ENCODE assay signal across 8 cellular contexts in the genomic region with DNA sequence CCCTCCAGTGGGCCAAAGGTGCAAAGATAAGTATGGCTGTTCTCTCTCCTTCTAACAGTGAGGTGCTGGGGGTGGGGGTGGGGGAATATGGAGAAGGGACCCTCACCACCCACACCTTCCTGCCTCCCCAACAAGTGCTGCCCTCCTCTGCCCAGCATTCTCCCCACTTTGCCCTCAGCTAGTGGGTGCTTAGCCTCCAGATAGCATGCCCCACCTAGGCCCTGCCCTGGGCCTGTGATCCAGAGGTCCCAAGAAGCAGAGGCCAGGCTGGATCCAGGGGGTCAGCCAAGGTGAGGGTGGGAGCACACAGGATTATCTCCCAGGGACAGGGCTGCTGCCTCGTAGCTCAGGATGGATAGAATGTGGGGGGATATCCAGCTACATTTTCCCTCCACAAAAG. TPM values are rescaled to one million over a fixed set of nuclear protein-coding genes. Genes with fewer than 3 reads are reported as not detected.
DNase-seq lines count a peak whose midpoint lies in the region; ATAC-seq and TF ChIP-seq lines count a peak whose summit lies in the region.

No MANE protein-coding gene starts in this region.

- H3K9me3 Mint-ChIP-seq in nephron = no peaks in the 10 kb centered on the region

- peaks cover 36% of the 10 kb centered on the region for H3K4me1 Mint-ChIP-seq in nephron

- H3K4me1 ChIP-seq in BLaER1 (peaks cover 75% of the 10 kb centered on the region), duodenal mucosa (ENCODE audit: control insufficient read depth in 1 of 2, insufficient read depth in 2 of 2, low read length in 2 of 2) (peaks cover 36 to 42% of the 10 kb centered on the region in 2 donors)

- H3K27me3 ChIP-seq in BLaER1 (no peaks in the 10 kb centered on the region), MG63 (no peaks in the 10 kb centered on the region), duodenal mucosa (ENCODE audit: control insufficient read depth in 1 of 2, insufficient read depth in 2 of 2, low read length in 2 of 2) (no peaks in the 10 kb centered on the region)

- ATAC-seq in HG03565 (IDR thresholded peaks at IDR 0.05; ENCODE audit: unreplicated experiment) (no peak), HG03442 (IDR thresholded peaks at IDR 0.05; ENCODE audit: unreplicated experiment) (no peak)

- no peak for DNase-seq in MG63
- no peak for DNase-seq in stimulated activated CD4-positive, alpha-beta T cell treated with anti-CD3 and anti-CD28 coated beads, Interleukin-4, amount 100 ng/mL, for 24 hours
- DNase-seq in COLO668 (lab: John Stamatoyannopoulos, UW; ENCODE audit: unreplicated experiment) = no peak

- H4K20me1 ChIP-seq in BLaER1 = peaks cover 55% of the 10 kb centered on the region

- no peak for TF ChIP-seq CTCF in nephron (IDR thresholded peaks at IDR 0.05; ENCODE audit: unreplicated experiment in 3 of 3)

- H3K9ac ChIP-seq in BLaER1 (peak overlapping the region; percentile 96), duodenal mucosa (ENCODE audit: low read depth in 1 of 2, low read length in 2 of 2) (peak overlapping the region; percentile 44 to 49)

- H3K27me3 Mint-ChIP-seq in nephron (ENCODE audit: low read depth) = no peaks in the 10 kb centered on the region

- H3K4me3 Mint-ChIP-seq in nephron = peak overlapping the region; percentile 83 to 92 (median 86)

- no peaks in the 10 kb centered on the region for H3K36me3 Mint-ChIP-seq in nephron (ENCODE audit: low read depth)

- H3K9me3 ChIP-seq in BLaER1 (no peaks in the 10 kb centered on the region), MG63 (no peaks in the 10 kb centered on the region), duodenal mucosa (ENCODE audit: control insufficient read depth in 1 of 2, low read length in 2 of 2) (no peaks in the 10 kb centered on the region)

- H3K4me3 ChIP-seq in BLaER1 (peak overlapping the region; percentile 78), MG63 (peak overlapping the region; percentile 77), duodenal mucosa (ENCODE audit: low read depth in 1 of 2, low read length in 2 of 2) (peak overlapping the region; percentile 82 to 83)

- H3K36me3 ChIP-seq in BLaER1 = peaks cover 9% of the 10 kb centered on the region
- H3K36me3 ChIP-seq in MG63 = no peaks in the 10 kb centered on the region
- peaks cover 0 to 4% of the 10 kb centered on the region in 2 donors for H3K36me3 ChIP-seq in duodenal mucosa (ENCODE audit: control insufficient read depth in 1 of 2, insufficient read depth in 2 of 2, low read length in 2 of 2)

- H3K27ac Mint-ChIP-seq in nephron = peak overlapping the region in 2 of 3 experiments; percentile 87 to 95

- peak overlapping the region; percentile 99 for H3K4me2 ChIP-seq in BLaER1

- H3K27ac ChIP-seq in BLaER1 = peak overlapping the region; percentile 96
- no peak overlapping the region for H3K27ac ChIP-seq in duodenal mucosa (ENCODE audit: low read depth, low read length)

RNA-seq across cellular contexts. Expression of a gene that starts 1.2 kb away (rescaled TPM):
- 42.8 and 66.6 TPM in 2 replicates for total RNA-seq in MG63 (2014; rRNA removed; shearing (Covaris generic); ENCODE audit: low replicate concordance)

RNA-seq across cellular contexts. Expression of a gene that starts 14.9 kb away (rescaled TPM):
- total RNA-seq in MG63 (2014; rRNA removed; shearing (Covaris generic); ENCODE audit: low replicate concordance) = 0.95 TPM in 1 of 2 replicates, not detected in the other

RNA-seq across cellular contexts. Expression of a gene that starts 20.2 kb away (rescaled TPM):
- 50.0 and 81.5 TPM in 2 replicates for total RNA-seq in MG63 (2014; rRNA removed; shearing (Covaris generic); ENCODE audit: low replicate concordance)

RNA-seq across cellular contexts. Expression of a gene that starts 29.7 kb away (rescaled TPM):
- total RNA-seq in MG63 (2014; rRNA removed; shearing (Covaris generic); ENCODE audit: low replicate concordance) = 13.9 and 16.0 TPM in 2 replicates

RNA-seq across cellular contexts. Expression of a gene that starts 33.9 kb away (rescaled TPM):
- total RNA-seq in MG63 (2014; rRNA removed; shearing (Covaris generic); ENCODE audit: low replicate concordance) = 0.03 TPM in 1 of 2 replicates, not detected in the other
